1 cellular context compared by ENCODE assay signal in the genomic region with DNA sequence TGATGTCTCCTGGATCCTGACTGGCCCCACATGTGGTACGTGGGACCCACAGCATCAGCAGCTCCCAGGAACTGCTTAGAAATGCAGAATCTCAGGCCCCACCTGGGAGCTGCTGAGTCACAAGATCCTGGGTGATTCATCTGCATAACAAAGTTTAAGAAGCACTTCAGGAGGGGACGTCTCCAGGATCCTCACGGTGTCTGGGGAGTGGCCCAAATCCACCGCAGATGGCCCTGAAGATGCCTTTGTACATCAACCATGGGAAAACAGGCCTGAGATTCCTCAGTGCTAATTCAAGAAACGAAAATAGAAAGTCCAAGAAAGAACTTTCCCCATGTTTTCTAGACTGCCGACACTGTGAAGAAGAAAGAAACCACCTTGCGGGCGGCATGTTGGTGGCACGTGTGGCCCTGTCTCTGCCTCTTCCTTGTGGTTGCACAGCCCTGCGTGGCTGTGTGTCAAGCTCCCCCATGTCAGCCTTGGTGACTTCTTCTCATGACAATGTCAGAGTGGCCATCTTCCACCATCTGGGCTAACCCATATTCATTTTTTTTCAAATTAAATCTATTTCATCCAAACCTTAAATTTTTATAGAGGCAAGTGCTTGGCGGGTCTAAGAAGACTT.
A peak's percentile ranks its signal among the peaks of the same experiment; 100 is the strongest.
TF ChIP-seq lines count a peak whose summit lies in the region.

No MANE protein-coding gene starts in this region.

TF ChIP-seq in K562, 482 proteins besides CTCF, POLR2A, EP300 and RAD21:
- 0 out of 2 replicates have a peak, but pooled peaks have one; percentile 35 for TF ChIP-seq JUND (IDR thresholded peaks at IDR 0.05; ENCODE audit: borderline replicate concordance, low read depth, low read length)
- TF ChIP-seq JUND (tag; IDR thresholded peaks at IDR 0.05; ENCODE audit: borderline replicate concordance, low read depth, low read length), result no peak
- TF ChIP-seq HDAC2 (IDR thresholded peaks at IDR 0.05), result no peak
- TF ChIP-seq FOSL1 (tag; conservative IDR thresholded peaks at IDR 0.05), result peak; percentile 71
- TF ChIP-seq ZKSCAN3 (CRISPR knock-in tag; IDR thresholded peaks at IDR 0.05), result no peak
